ENCODE assay signal across 11 cellular contexts in the genomic region with DNA sequence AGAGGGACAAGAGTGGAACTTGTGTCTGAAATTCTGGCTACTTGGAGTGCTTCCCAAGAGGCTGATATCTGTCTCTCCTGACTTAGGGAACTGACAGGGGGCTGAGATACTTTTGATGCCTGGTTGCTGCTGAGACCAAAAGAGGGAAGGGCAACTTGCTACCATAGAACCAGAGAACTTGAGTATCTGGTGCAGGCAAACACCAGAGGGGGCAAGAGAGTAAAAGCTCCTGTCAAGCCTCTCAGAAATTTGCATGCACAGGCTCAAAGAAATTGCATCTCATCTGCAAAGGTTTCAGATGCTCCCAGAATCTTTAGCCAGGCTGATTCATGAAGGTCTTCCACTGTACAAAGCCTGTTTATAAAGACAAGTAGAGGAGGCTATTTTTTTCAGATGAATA.
DNase-seq lines count a peak whose midpoint lies in the region; ATAC-seq, FAIRE-seq and TF ChIP-seq lines count a peak whose summit lies in the region.
"Had no signal": no experiment of that assay in that cellular context is flagged by ENCODE, and none has a peak within 500 bp of the region (broad histone marks: within the 10 kb centered on the region; RNA-seq: fewer than 3 reads in every experiment).

No MANE protein-coding gene starts in this region.

- no peak overlapping the region for H3K4me2 ChIP-seq in PC-9

- no peak overlapping the region for H3K4me3 ChIP-seq in PC-9
- H3K4me3 ChIP-seq in epithelial cell of proximal tubule (ENCODE audit: low read depth, low read length): no peak overlapping the region
- H3K4me3 ChIP-seq in CD4-positive, alpha-beta memory T cell (ENCODE audit: low read length in 2 of 2): no peak overlapping the region

- no peak overlapping the region for H3K27ac Mint-ChIP-seq in CD4-positive, alpha-beta memory T cell
- H3K27ac Mint-ChIP-seq: stimulated activated naive CD8-positive, alpha-beta T cell treated with anti-CD3 and anti-CD28 coated beads, Interleukin-15, Interleukin-2, amounts not matched to agents 100 ng/mL and 50 ng/mL, for 24 hours had no signal

- H3F3A ChIP-seq in PC-9 (ENCODE audit: insufficient read depth, low read depth): no peaks in the 10 kb centered on the region

- TF ChIP-seq CTCF in PC-9 (conservative IDR thresholded peaks at IDR 0.05) (peak; percentile 52), epithelial cell of proximal tubule (conservative IDR thresholded peaks at IDR 0.05; ENCODE audit: low read depth, low read length) (peak; percentile 31)

- H3K36me3 ChIP-seq in PC-9 (ENCODE audit: low read depth): no peaks in the 10 kb centered on the region
- H3K36me3 ChIP-seq in CD4-positive, alpha-beta memory T cell (ENCODE audit: insufficient read depth, low read length): no peaks in the 10 kb centered on the region

- H3K27me3 Mint-ChIP-seq in CD4-positive, alpha-beta memory T cell: no peaks in the 10 kb centered on the region
- H3K27me3 Mint-ChIP-seq: stimulated activated naive CD8-positive, alpha-beta T cell treated with anti-CD3 and anti-CD28 coated beads, Interleukin-15, Interleukin-2, amounts not matched to agents 100 ng/mL and 50 ng/mL, for 24 hours had no signal

- H3K4me3 Mint-ChIP-seq in CD4-positive, alpha-beta memory T cell: no peak overlapping the region
- H3K4me3 Mint-ChIP-seq: stimulated activated naive CD8-positive, alpha-beta T cell treated with anti-CD3 and anti-CD28 coated beads, Interleukin-15, Interleukin-2, amounts not matched to agents 100 ng/mL and 50 ng/mL, for 24 hours had no signal

- H3K9me3 Mint-ChIP-seq in CD4-positive, alpha-beta memory T cell: peaks cover 0 to 27% (median 12%) of the 10 kb centered on the region in 8 donors

- H3K4me1 ChIP-seq in PC-9 (replicated peaks; ENCODE audit: insufficient read depth): no peaks in the 10 kb centered on the region
- H3K4me1 ChIP-seq in CD4-positive, alpha-beta memory T cell (ENCODE audit: insufficient read depth, low read length): no peaks in the 10 kb centered on the region

- H3K27me3 ChIP-seq in PC-9 (ENCODE audit: insufficient read depth, low read depth): no peaks in the 10 kb centered on the region
- no peaks in the 10 kb centered on the region for H3K27me3 ChIP-seq in CD4-positive, alpha-beta memory T cell (ENCODE audit: insufficient read depth, low read length)

- ATAC-seq in GM19324 (IDR thresholded peaks at IDR 0.05; ENCODE audit: low FRiP score, unreplicated experiment): no peak

- FAIRE-seq in H54 (lab: Jason Lieb, UNC): no peak

- no peaks in the 10 kb centered on the region for H3K4me1 Mint-ChIP-seq in CD4-positive, alpha-beta memory T cell

- intact Hi-C loops in PC-9 (cut with micrococcal nuclease; ENCODE audit: unreplicated experiment): loop anchor here (2.0 kb wide), 1 partner anchor 234 kb away; no protein-coding TSS in a partner anchor
- intact Hi-C loops in CD4-positive, alpha-beta memory T cell (cut with micrococcal nuclease): no loop called here

- H2AFZ ChIP-seq in PC-9: no peak overlapping the region

- POLR2A ChIA-PET in PC-9 (lab: Charles Lee; ENCODE audit: unreplicated experiment): no interaction called here
- POLR2A ChIA-PET in CD4-positive, alpha-beta memory T cell (lab: Charles Lee; ENCODE audit: partially characterized antibody): no interaction called here

- BruUV-seq in PC-9 (replicated peaks; lab: Mats Ljungman, UMichigan): no TSS peak

- no peaks in the 10 kb centered on the region for H4K20me1 ChIP-seq in PC-9 (ENCODE audit: insufficient read depth)

- no peaks in the 10 kb centered on the region for H3K79me2 ChIP-seq in PC-9 (ENCODE audit: low read depth)

- H3K36me3 Mint-ChIP-seq in CD4-positive, alpha-beta memory T cell: no peaks in the 10 kb centered on the region

- H3K9me3 ChIP-seq in PC-9 (ENCODE audit: insufficient read depth, low read depth): no peaks in the 10 kb centered on the region
- H3K9me3 ChIP-seq in CD4-positive, alpha-beta memory T cell (ENCODE audit: control insufficient read depth in 1 of 2, low read length in 2 of 2): no peaks in the 10 kb centered on the region

- no peak for TF ChIP-seq POLR2A in H54 (IDR thresholded peaks at IDR 0.05; ENCODE audit: low read depth, low read length)

- no peaks in the 10 kb centered on the region for H3K9me2 ChIP-seq in PC-9 (ENCODE audit: insufficient read depth)

- DNase-seq in NCI-H1694 treated with DMSO at 0.1 percent for 48 hours (lab: John Stamatoyannopoulos, UW) (peak; percentile 15), NCI-H1694 (lab: John Stamatoyannopoulos, UW) (no peak), PC-9 (peak in 1 of 2 experiments; percentile 3), epithelial cell of proximal tubule (ENCODE audit: low read depth) (no peak), putamen (ENCODE audit: low spot score) (peak; percentile 19), H54 (ENCODE audit: insufficient read length, low spot score) (no peak)
- DNase-seq in CD4-positive, alpha-beta memory T cell: no peak
- DNase-seq: activated naive CD4-positive, alpha-beta T cell treated with anti-CD3 and anti-CD28 coated beads, Interleukin-2, amount 50 U/mL, for 16 hours; Right ventricle myocardium superior had no signal

- no peak overlapping the region for H3K27ac ChIP-seq in PC-9
- no peak overlapping the region for H3K27ac ChIP-seq in CD4-positive, alpha-beta memory T cell (ENCODE audit: low read depth, low read length)

- CTCF ChIA-PET in PC-9 (lab: Charles Lee): no interaction called here
- CTCF ChIA-PET in CD4-positive, alpha-beta memory T cell (lab: Charles Lee; ENCODE audit: partially characterized antibody): no interaction called here

Comparison
In these comparisons a context has a peak if more than half of its experiments do, and no peak if none do; other contexts are left out.
1. DNase-seq: peak in NCI-H1694 treated with DMSO at 0.1 percent for 48 hours (single experiment) and putamen (single experiment); none in NCI-H1694 (single experiment), epithelial cell of proximal tubule (single experiment), H54 (single experiment) and CD4-positive, alpha-beta memory T cell (0 of 5).